19 cellular contexts compared by ENCODE assay signal in genomic region chr9:132824151-132824550, GRCh38. TPM values are rescaled to one million over a fixed set of nuclear protein-coding genes. Genes with fewer than 3 reads are reported as not detected.
"Had no signal": no experiment of that assay in that cellular context is flagged by ENCODE, and none has a peak within 500 bp of the region (broad histone marks: within the 10 kb centered on the region; RNA-seq: fewer than 3 reads in every experiment).

No MANE protein-coding gene starts in this region.

- H3K27ac Mint-ChIP-seq: naive thymus-derived CD4-positive, alpha-beta T cell; nephron progenitor cell; type B pancreatic cell had no signal

- DNase-seq: effector CD4-positive, alpha-beta T cell; foreskin melanocyte; head of caudate nucleus; left ventricle myocardium superior; mesendoderm; naive thymus-derived CD4-positive, alpha-beta T cell; nephron progenitor cell; psoas muscle; retina; right lobe of liver; stimulated activated CD4-positive, alpha-beta T cell treated with anti-CD3 and anti-CD28 coated beads, Interleukin-12 subunit alpha, Interleukin-12 subunit beta, amount 100 ng/mL, for 4 hours; stimulated activated naive CD4-positive, alpha-beta T cell treated with Interleukin-2 at 50 U/mL for 16 hours; thyroid gland; uterus had no signal

- H3K27ac ChIP-seq: coronary artery, hepatocyte, neutrophil, psoas muscle, right lobe of liver, skin epidermis, thyroid gland, uterus had no signal

- H3K4me2 ChIP-seq: hepatocyte had no signal

- ATAC-seq: left ventricle myocardium superior; naive thymus-derived CD4-positive, alpha-beta T cell; psoas muscle had no signal

- H3K27me3 Mint-ChIP-seq: type B pancreatic cell had no signal

- H3K4me3 ChIP-seq: coronary artery, hepatocyte, psoas muscle, right lobe of liver, skin epidermis, thyroid gland, uterus had no signal

- H3K4me1 ChIP-seq: psoas muscle, right lobe of liver, thyroid gland, uterus had no signal

- H3K27me3 ChIP-seq: hepatocyte, right lobe of liver, thyroid gland, uterus had no signal

- H3K4me3 Mint-ChIP-seq: naive thymus-derived CD4-positive, alpha-beta T cell; nephron progenitor cell; type B pancreatic cell had no signal

- H3K36me3 Mint-ChIP-seq: naive thymus-derived CD4-positive, alpha-beta T cell; type B pancreatic cell had no signal

- H3K9me3 Mint-ChIP-seq: naive thymus-derived CD4-positive, alpha-beta T cell; nephron progenitor cell; type B pancreatic cell had no signal

- H3K79me2 ChIP-seq: hepatocyte had no signal

- H3K36me3 ChIP-seq: neutrophil, right lobe of liver, thyroid gland, uterus had no signal

- H2AFZ ChIP-seq: hepatocyte had no signal

- H3K9me3 ChIP-seq: neutrophil, psoas muscle, right lobe of liver, thyroid gland, uterus had no signal

RNA-seq across cellular contexts. Expression of gene AK8, which starts 53.9 kb away (rescaled TPM):
- total RNA-seq: psoas muscle had no signal
